ENCODE assay signal across 8 cellular contexts in genomic region chr1:204691328-204691730, GRCh38. TPM values are rescaled to one million over a fixed set of nuclear protein-coding genes. Genes with fewer than 3 reads are reported as not detected.
"Had no signal": no experiment of that assay in that cellular context is flagged by ENCODE, and none has a peak within 500 bp of the region (broad histone marks: within the 10 kb centered on the region; RNA-seq: fewer than 3 reads in every experiment).

No MANE protein-coding gene starts in this region.

RNA-seq across cellular contexts. Expression of gene LRRN2, which starts 5.8 kb away (rescaled TPM):
- total RNA-seq: activated CD8-positive, alpha-beta T cell treated with anti-CD3 and anti-CD28 coated beads for 36 hours; activated naive CD4-positive, alpha-beta T cell treated with anti-CD3 and anti-CD28 coated beads for 36 hours; endothelial cell of umbilical vein; fibroblast of lung; glomerular endothelial cell; osteocyte; pulmonary artery endothelial cell; T-helper 2 cell treated with Interferon-gamma antibody and Interleukin-4, amounts not matched to agents 100 ng/mL and 5 ng/mL, for 36 hours had no signal
- polyA plus RNA-seq: endothelial cell of umbilical vein, fibroblast of lung had no signal
